ENCODE assay signal across 38 cellular contexts in genomic region chr15:100501095-100501494, GRCh38. TPM values are rescaled to one million over a fixed set of nuclear protein-coding genes. Genes with fewer than 3 reads are reported as not detected.
DNase-seq lines count a peak whose midpoint lies in the region; ATAC-seq, FAIRE-seq and TF ChIP-seq lines count a peak whose summit lies in the region.
"Had no signal": no experiment of that assay in that cellular context is flagged by ENCODE, and none has a peak within 500 bp of the region (broad histone marks: within the 10 kb centered on the region; RNA-seq: fewer than 3 reads in every experiment).

No MANE protein-coding gene starts in this region.

- no peaks in the 10 kb centered on the region for H3K4me1 ChIP-seq in A549
- no peaks in the 10 kb centered on the region for H3K4me1 ChIP-seq in PC-3 (ENCODE audit: insufficient read depth, low read length)
- no peaks in the 10 kb centered on the region for H3K4me1 ChIP-seq in kidney (ENCODE audit: control insufficient read depth in 1 of 2, insufficient read depth in 1 of 2, low read depth in 1 of 2, low read length in 2 of 2)
- H3K4me1 ChIP-seq: BE2C; BLaER1; BLaER1 treated with 17β-estradiol and CSF1 and Interleukin-3, amounts not matched to agents 10 nM and 100 nM; Caco-2 had no signal

- FAIRE-seq in A549 (lab: Jason Lieb, UNC) = peak; percentile 7
- no peak for FAIRE-seq in kidney (lab: Jason Lieb, UNC)
- FAIRE-seq: A204.1, D721Med had no signal

- H3K79me2 ChIP-seq in PC-3 (ENCODE audit: low read length) = no peaks in the 10 kb centered on the region

- DNase-seq in A549 (ENCODE audit: low read depth in 1 of 2, low spot score in 1 of 2) (no peak), LNCaP clone FGC (ENCODE audit: low read depth) (peak; percentile 60), PC-3 (no peak), kidney (no peak), anterior cingulate cortex (lab: John Stamatoyannopoulos, UW) (no peak), lower leg skin (ENCODE audit: low spot score in 2 of 2) (no peak)
- DNase-seq: 8988T; ACHN; AML-193; BE2C; C1 segment of cervical spinal cord; Caco-2; Calu3; CD4-positive, alpha-beta memory T cell; CD4-positive, alpha-beta T cell; CD4-positive, CD25-positive, alpha-beta regulatory T cell; CD8-positive, alpha-beta memory T cell; CD8-positive, alpha-beta T cell; COR-L47; DMS 273 treated with DMSO at 0.1 percent for 48 hours; DMS153; DMS53; DMS79; DMS79 treated with DMSO at 0.1 percent for 48 hours; DND-41; EL had no signal

- no peaks in the 10 kb centered on the region for H3K9me3 ChIP-seq in A549
- H3K9me3 ChIP-seq in PC-3 (ENCODE audit: low read length) = no peaks in the 10 kb centered on the region
- H3K9me3 ChIP-seq in kidney (ENCODE audit: control insufficient read depth in 1 of 2, low read length in 2 of 2) = no peaks in the 10 kb centered on the region
- H3K9me3 ChIP-seq: BE2C; BLaER1; BLaER1 treated with 17β-estradiol and CSF1 and Interleukin-3, amounts not matched to agents 10 nM and 100 nM; Caco-2 had no signal

- H3K36me3 ChIP-seq in PC-3 (ENCODE audit: low read depth, low read length) (no peaks in the 10 kb centered on the region), kidney (ENCODE audit: control insufficient read depth in 1 of 2, insufficient read depth in 2 of 2, low read length in 2 of 2) (no peaks in the 10 kb centered on the region)
- H3K36me3 ChIP-seq: BE2C; BLaER1; BLaER1 treated with 17β-estradiol and CSF1 and Interleukin-3, amounts not matched to agents 10 nM and 100 nM had no signal

- no peaks in the 10 kb centered on the region for H3F3A ChIP-seq in PC-3 (ENCODE audit: low read length, unreplicated experiment)

- no peak for ATAC-seq in A549
- peak; percentile 60 for ATAC-seq in PC-3
- ATAC-seq: CD8-positive, alpha-beta T cell had no signal

- no peak for TF ChIP-seq RAD21 in A549 (conservative IDR thresholded peaks at IDR 0.05 in 1 of 2, IDR thresholded peaks at IDR 0.05 in 1 of 2)

- H3K9me2 ChIP-seq in PC-3 (replicated peaks; ENCODE audit: low read length) = no peaks in the 10 kb centered on the region

- no peak overlapping the region for H3K4me3 ChIP-seq in A549
- no peak overlapping the region for H3K4me3 ChIP-seq in LNCaP clone FGC (ENCODE audit: low read depth, low read length)
- no peak overlapping the region for H3K4me3 ChIP-seq in PC-3 (ENCODE audit: low read length)
- no peak overlapping the region for H3K4me3 ChIP-seq in kidney (ENCODE audit: low read length in 2 of 2)
- no peak overlapping the region for H3K4me3 ChIP-seq in lower leg skin (ENCODE audit: low read depth, poor library complexity, severe bottlenecking)
- H3K4me3 ChIP-seq: BLaER1; BLaER1 treated with 17β-estradiol and CSF1 and Interleukin-3, amounts not matched to agents 10 nM and 100 nM had no signal

- H3K27ac ChIP-seq in A549 = no peak overlapping the region
- no peak overlapping the region for H3K27ac ChIP-seq in PC-3 (ENCODE audit: low read length)
- H3K27ac ChIP-seq in kidney (ENCODE audit: low read depth in 2 of 2, low read length in 2 of 2) = no peak overlapping the region
- H3K27ac ChIP-seq: 22Rv1; BLaER1; BLaER1 treated with 17β-estradiol and CSF1 and Interleukin-3, amounts not matched to agents 10 nM and 100 nM; C4-2B had no signal

- H4K20me1 ChIP-seq in PC-3 (ENCODE audit: low read length) = no peaks in the 10 kb centered on the region
- H4K20me1 ChIP-seq: BLaER1; BLaER1 treated with 17β-estradiol and CSF1 and Interleukin-3, amounts not matched to agents 10 nM and 100 nM had no signal

- WGBS in A549 (ENCODE audit: missing lambda C conversion rate) = 19% methylated on average over 5 of the region's 5 CpGs
- 64 to 71% methylated on average over 5 of the region's 5 CpGs for WGBS in lower leg skin, 2 donors

- peaks cover 87% of the 10 kb centered on the region for H3K27me3 ChIP-seq in PC-3 (ENCODE audit: low read length)
- H3K27me3 ChIP-seq: BE2C; BLaER1; BLaER1 treated with 17β-estradiol and CSF1 and Interleukin-3, amounts not matched to agents 10 nM and 100 nM had no signal

- no peak overlapping the region for H3K4me2 ChIP-seq in A549
- H3K4me2 ChIP-seq in PC-3 (ENCODE audit: low read length) = no peak overlapping the region
- H3K4me2 ChIP-seq: BLaER1; BLaER1 treated with 17β-estradiol and CSF1 and Interleukin-3, amounts not matched to agents 10 nM and 100 nM had no signal

- CTCF ChIA-PET in A549 (lab: Yijun Ruan, JAX) = interaction anchor here (0.6 to 1.8 kb wide), 3 partner anchors 8 to 62 kb away, joined by 3 to 4 read pairs (median 4); no protein-coding TSS in a partner anchor
- CTCF ChIA-PET in PC-3 (lab: Charles Lee) = no interaction called here

- TF ChIP-seq POLR2A in A549 (IDR thresholded peaks at IDR 0.05; ENCODE audit: low read length) (no peak), lower leg skin (IDR thresholded peaks at IDR 0.05) (no peak)

- intact Hi-C loops in PC-3 (cut with micrococcal nuclease) = no loop called here
- intact Hi-C loops in kidney (cut with DNase I) = no loop called here
- intact Hi-C loops in lower leg skin (cut with DNase I; ENCODE audit: low total_unique reads) = no loop called here

- no peak overlapping the region for H3K9ac ChIP-seq in PC-3 (ENCODE audit: low read length)
- no peak overlapping the region for H3K9ac ChIP-seq in kidney (ENCODE audit: low read length in 2 of 2)
- H3K9ac ChIP-seq: BLaER1; BLaER1 treated with 17β-estradiol and CSF1 and Interleukin-3, amounts not matched to agents 10 nM and 100 nM had no signal

- POLR2A ChIA-PET in A549 (lab: Yijun Ruan, JAX) = no interaction called here
- POLR2A ChIA-PET in PC-3 (lab: Charles Lee; ENCODE audit: unreplicated experiment) = no interaction called here

- no TSS peak for BruUV-seq in PC-3 (replicated peaks; lab: Mats Ljungman, UMichigan)

- H2AFZ ChIP-seq in PC-3 (ENCODE audit: low read length) = no peak overlapping the region

- TF ChIP-seq EP300 in A549 (IDR thresholded peaks at IDR 0.05) = no peak

- TF ChIP-seq CTCF in A549 (IDR thresholded peaks at IDR 0.05) (no peak), LNCaP clone FGC (IDR thresholded peaks at IDR 0.05; ENCODE audit: control insufficient read depth, extremely low read depth, insufficient read depth) (no peak), PC-3 (conservative IDR thresholded peaks at IDR 0.05; ENCODE audit: low read depth, low read length) (no peak), kidney (IDR thresholded peaks at IDR 0.05; ENCODE audit: borderline replicate concordance, extremely low read depth, insufficient read depth) (no peak), lower leg skin (IDR thresholded peaks at IDR 0.05) (no peak)

TF ChIP-seq in A549, 52 proteins besides CTCF, POLR2A, EP300 and RAD21 (continues in another document):
- TF ChIP-seq, protein P1, sequence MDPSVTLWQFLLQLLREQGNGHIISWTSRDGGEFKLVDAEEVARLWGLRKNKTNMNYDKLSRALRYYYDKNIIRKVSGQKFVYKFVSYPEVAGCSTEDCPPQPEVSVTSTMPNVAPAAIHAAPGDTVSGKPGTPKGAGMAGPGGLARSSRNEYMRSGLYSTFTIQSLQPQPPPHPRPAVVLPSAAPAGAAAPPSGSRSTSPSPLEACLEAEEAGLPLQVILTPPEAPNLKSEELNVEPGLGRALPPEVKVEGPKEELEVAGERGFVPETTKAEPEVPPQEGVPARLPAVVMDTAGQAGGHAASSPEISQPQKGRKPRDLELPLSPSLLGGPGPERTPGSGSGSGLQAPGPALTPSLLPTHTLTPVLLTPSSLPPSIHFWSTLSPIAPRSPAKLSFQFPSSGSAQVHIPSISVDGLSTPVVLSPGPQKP (IDR thresholded peaks at IDR 0.05; ENCODE audit: low read depth, low read length) = no peak
- TF ChIP-seq ZFP36 (IDR thresholded peaks at IDR 0.05; ENCODE audit: borderline replicate concordance, partially characterized antibody) (no peak), HOXB13 (CRISPR knock-in tag; IDR thresholded peaks at IDR 0.05; ENCODE audit: low read depth) (no peak), SREBF2 (IDR thresholded peaks at IDR 0.05) (no peak), KDM5A (IDR thresholded peaks at IDR 0.05) (no peak), EHMT2 (IDR thresholded peaks at IDR 0.05; ENCODE audit: low read depth) (no peak), PBX3 (IDR thresholded peaks at IDR 0.05) (no peak), RARB (CRISPR knock-in tag; IDR thresholded peaks at IDR 0.05) (no peak), BCL3 (IDR thresholded peaks at IDR 0.05) (no peak)
- TF ChIP-seq, protein P2, sequence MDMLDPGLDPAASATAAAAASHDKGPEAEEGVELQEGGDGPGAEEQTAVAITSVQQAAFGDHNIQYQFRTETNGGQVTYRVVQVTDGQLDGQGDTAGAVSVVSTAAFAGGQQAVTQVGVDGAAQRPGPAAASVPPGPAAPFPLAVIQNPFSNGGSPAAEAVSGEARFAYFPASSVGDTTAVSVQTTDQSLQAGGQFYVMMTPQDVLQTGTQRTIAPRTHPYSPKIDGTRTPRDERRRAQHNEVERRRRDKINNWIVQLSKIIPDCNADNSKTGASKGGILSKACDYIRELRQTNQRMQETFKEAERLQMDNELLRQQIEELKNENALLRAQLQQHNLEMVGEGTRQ (IDR thresholded peaks at IDR 0.05) = no peak

RNA-seq across cellular contexts. Expression of gene CERS3, which starts 27.7 kb away (rescaled TPM):
- polyA plus RNA-seq in A549 (2011; rRNA removed) (not detected in 2 replicates), A549 (2017; fragmentation: RNase III; extraction: RNeasy Plus Mini Kit Qiagen cat#74134 plus additional on column Dnase treatment) (not detected in 3 replicates), kidney (ENCODE audit: insufficient read depth, low read depth, low replicate concordance) (not detected)
- not detected in 2 replicates for polyA plus RNA-seq in A549 (2012; cell fraction: cytosol; rRNA removed)
- polyA plus RNA-seq in A549 (2012; cell fraction: nucleus; rRNA removed) = not detected in 2 replicates
- polyA minus RNA-seq in A549 (2011; rRNA and poly(A)+ RNA removed) = not detected in 2 replicates
- total RNA-seq in PC-3 (2014; rRNA removed) (0.11 TPM in 1 of 2 replicates, not detected in the other), kidney (0.31 TPM), lower leg skin (100 to 1,000 TPM; 105 to 191 (median 149) TPM)
- total RNA-seq: A172, A673, Caco-2, Daoy had no signal
- polyA plus RNA-seq: AG04450; BJ; CD14-positive monocyte; CD8-positive, alpha-beta memory T cell had no signal

Comparison
In these comparisons a context has a peak if more than half of its experiments do, and no peak if none do; other contexts are left out.
1. RNA of gene CERS3, which starts 27.7 kb away (total RNA-seq): 105 to 191 TPM in lower leg skin; 0.31 TPM in kidney (single experiment) and 0.11 TPM in PC-3; every median in the first group is over 10 times any median in the second.